Comparison of ENCODE assay signal across 21 cellular contexts in the genomic region with DNA sequence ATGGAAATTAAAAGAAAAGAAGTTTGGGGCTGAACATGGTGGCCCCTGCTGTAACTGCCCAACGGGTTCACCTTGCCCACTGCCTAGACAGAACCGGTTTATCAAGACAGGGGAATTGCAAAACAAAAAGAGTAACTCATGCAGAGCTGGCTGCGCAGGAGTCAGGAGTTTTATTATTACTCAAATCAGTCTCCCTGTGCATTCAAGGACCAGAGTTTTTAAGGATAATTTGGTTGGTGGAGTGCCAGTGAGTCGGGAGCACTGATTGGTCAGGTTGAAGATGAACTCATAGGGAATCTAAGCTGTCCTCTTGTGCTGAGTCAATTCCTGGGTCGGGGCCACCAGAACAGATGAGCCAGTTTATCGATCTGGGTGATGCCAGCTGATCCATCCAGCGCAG. TPM values are rescaled to one million over a fixed set of nuclear protein-coding genes. Genes with fewer than 3 reads are reported as not detected.
DNase-seq lines count a peak whose midpoint lies in the region; ATAC-seq and TF ChIP-seq lines count a peak whose summit lies in the region.
"Had no signal": no experiment of that assay in that cellular context is flagged by ENCODE, and none has a peak within 500 bp of the region (broad histone marks: within the 10 kb centered on the region; RNA-seq: fewer than 3 reads in every experiment).

No MANE protein-coding gene starts in this region.

- H3K4me3 ChIP-seq in fibroblast of mammary gland (ENCODE audit: control insufficient read depth, low read depth, low read length) (no peak overlapping the region), psoas muscle (no peak overlapping the region)
- no peak overlapping the region for H3K4me3 ChIP-seq in CD4-positive, alpha-beta memory T cell (ENCODE audit: low read length in 2 of 2)
- H3K4me3 ChIP-seq: gastroesophageal sphincter, left ventricle myocardium inferior, SK-N-MC, tibial nerve had no signal

- H3K27ac Mint-ChIP-seq in CD4-positive, alpha-beta memory T cell, result no peak overlapping the region
- H3K27ac Mint-ChIP-seq in activated T-cell treated with anti-CD3 and anti-CD28 coated beads, Interleukin-2, amount 50 U/mL, for 24 hours, result no peak overlapping the region
- H3K27ac Mint-ChIP-seq: activated CD4-positive, alpha-beta T cell treated with anti-CD3 and anti-CD28 coated beads for 36 hours had no signal

- H3K27me3 ChIP-seq in CD4-positive, alpha-beta memory T cell (ENCODE audit: insufficient read depth, low read length), result no peaks in the 10 kb centered on the region
- H3K27me3 ChIP-seq in psoas muscle (ENCODE audit: insufficient read depth in 3 of 3, low read length in 2 of 3), result no peaks in the 10 kb centered on the region
- H3K27me3 ChIP-seq: gastroesophageal sphincter, neutrophil, tibial nerve had no signal

- CTCF ChIA-PET in RWPE1 (lab: Yijun Ruan, JAX), result interaction anchor here (1.2 kb wide), 1 partner anchor 9 kb away, joined by 4 read pairs; no protein-coding TSS in a partner anchor
- CTCF ChIA-PET in CD4-positive, alpha-beta memory T cell (lab: Charles Lee; ENCODE audit: partially characterized antibody), result no interaction called here

- no peaks in the 10 kb centered on the region for H3K36me3 ChIP-seq in CD4-positive, alpha-beta memory T cell (ENCODE audit: insufficient read depth, low read length)
- no peaks in the 10 kb centered on the region for H3K36me3 ChIP-seq in psoas muscle (ENCODE audit: insufficient read depth in 1 of 2, low read depth in 1 of 2)
- H3K36me3 ChIP-seq: gastroesophageal sphincter, left ventricle myocardium inferior, neutrophil, tibial nerve had no signal

- H3K9me3 ChIP-seq in CD4-positive, alpha-beta memory T cell (ENCODE audit: control insufficient read depth in 1 of 2, low read length in 2 of 2), result no peaks in the 10 kb centered on the region
- H3K9me3 ChIP-seq in psoas muscle, result no peaks in the 10 kb centered on the region
- H3K9me3 ChIP-seq: gastroesophageal sphincter, left ventricle myocardium inferior, neutrophil, tibial nerve had no signal

- no peak for ATAC-seq in psoas muscle
- ATAC-seq: activated CD4-positive, alpha-beta T cell treated with anti-CD3 and anti-CD28 coated beads for 36 hours; gastroesophageal sphincter had no signal

- DNase-seq in A172 (ENCODE audit: low spot score) (peak; percentile 30), HS-5 (ENCODE audit: low read depth) (peak; percentile 37), RWPE1 (ENCODE audit: low spot score) (peak; percentile 32), fibroblast of mammary gland (ENCODE audit: low read depth) (peak; percentile 90), psoas muscle (no peak), kidney glomerular epithelial cell (lab: John Stamatoyannopoulos, UW) (no peak)
- DNase-seq in CD4-positive, alpha-beta memory T cell, result no peak
- DNase-seq in activated T-cell treated with anti-CD3 and anti-CD28 coated beads, Interleukin-2, amount 50 U/mL, for 24 hours, result no peak
- DNase-seq: activated CD4-positive, alpha-beta T cell treated with anti-CD3 and anti-CD28 coated beads for 36 hours; activated effector memory CD4-positive, alpha-beta T cell treated with Interleukin-2 at 50 U/mL for 16 hours; left ventricle myocardium inferior; MV-4-11; NCI-H187 treated with DMSO at 0.1 percent for 48 hours; OCI-M1; retina; T1000 had no signal

- H3K4me1 ChIP-seq in CD4-positive, alpha-beta memory T cell (ENCODE audit: insufficient read depth, low read length), result peaks cover 11% of the 10 kb centered on the region
- peaks cover 3% of the 10 kb centered on the region for H3K4me1 ChIP-seq in psoas muscle

- peaks cover 0 to 1% of the 10 kb centered on the region in 2 donors for H3K36me3 Mint-ChIP-seq in CD4-positive, alpha-beta memory T cell
- H3K36me3 Mint-ChIP-seq in activated T-cell treated with anti-CD3 and anti-CD28 coated beads, Interleukin-2, amount 50 U/mL, for 24 hours (ENCODE audit: low read depth), result peaks cover 5% of the 10 kb centered on the region

- no peaks in the 10 kb centered on the region for H3K9me3 Mint-ChIP-seq in CD4-positive, alpha-beta memory T cell
- no peaks in the 10 kb centered on the region for H3K9me3 Mint-ChIP-seq in activated T-cell treated with anti-CD3 and anti-CD28 coated beads, Interleukin-2, amount 50 U/mL, for 24 hours

- no peak for TF ChIP-seq CTCF in RWPE1 (conservative IDR thresholded peaks at IDR 0.05; ENCODE audit: low read depth)
- no peak for TF ChIP-seq CTCF in fibroblast of mammary gland (conservative IDR thresholded peaks at IDR 0.05; ENCODE audit: control insufficient read depth, insufficient read depth, low read depth, low read length)
- TF ChIP-seq CTCF in psoas muscle (IDR thresholded peaks at IDR 0.05), result no peak

- H3K4me1 Mint-ChIP-seq in CD4-positive, alpha-beta memory T cell, result peaks cover 7 to 15% (median 12%) of the 10 kb centered on the region in 4 donors
- H3K4me1 Mint-ChIP-seq in activated T-cell treated with anti-CD3 and anti-CD28 coated beads, Interleukin-2, amount 50 U/mL, for 24 hours (ENCODE audit: low read depth), result peaks cover 9% of the 10 kb centered on the region

- H3K27me3 Mint-ChIP-seq in CD4-positive, alpha-beta memory T cell, result peaks cover 1 to 8% of the 10 kb centered on the region in 2 donors
- peaks cover 6% of the 10 kb centered on the region for H3K27me3 Mint-ChIP-seq in activated T-cell treated with anti-CD3 and anti-CD28 coated beads, Interleukin-2, amount 50 U/mL, for 24 hours

- POLR2A ChIA-PET in RWPE1 (lab: Yijun Ruan, JAX; ENCODE audit: low non-redundant PET), result no interaction called here
- POLR2A ChIA-PET in CD4-positive, alpha-beta memory T cell (lab: Charles Lee; ENCODE audit: partially characterized antibody), result no interaction called here

- H3K4me3 Mint-ChIP-seq in CD4-positive, alpha-beta memory T cell, result no peak overlapping the region
- H3K4me3 Mint-ChIP-seq in activated T-cell treated with anti-CD3 and anti-CD28 coated beads, Interleukin-2, amount 50 U/mL, for 24 hours, result no peak overlapping the region
- H3K4me3 Mint-ChIP-seq: activated CD4-positive, alpha-beta T cell treated with anti-CD3 and anti-CD28 coated beads for 36 hours had no signal

- 72 to 76% (median 73%) methylated on average over 7 of the region's 7 CpGs for WGBS in psoas muscle, 3 donors

- intact Hi-C loops in CD4-positive, alpha-beta memory T cell (cut with micrococcal nuclease), result no loop called here
- intact Hi-C loops in psoas muscle (cut with DNase I), result no loop called here

- H3K27ac ChIP-seq in RWPE1 (no peak overlapping the region), psoas muscle (no peak overlapping the region)
- no peak overlapping the region for H3K27ac ChIP-seq in CD4-positive, alpha-beta memory T cell (ENCODE audit: low read depth, low read length)
- H3K27ac ChIP-seq: C4-2B, gastroesophageal sphincter, left ventricle myocardium inferior, neutrophil, SK-N-MC, tibial nerve had no signal

RNA-seq across cellular contexts. Expression of a gene that starts 4.4 kb away (rescaled TPM):
- total RNA-seq in A172 (2014; rRNA removed; shearing (Covaris generic)), result 100 and 126 TPM in 2 replicates
- total RNA-seq in CD4-positive, alpha-beta memory T cell, result 10 to 100 TPM; 16.3 to 19.4 TPM
- polyA plus RNA-seq in CD4-positive, alpha-beta memory T cell, result 10 to 100 TPM; 19.9 to 31.3 TPM
- total RNA-seq in psoas muscle, result 10 to 100 TPM; 10.3 to 20.8 (median 12.8) TPM
- polyA plus RNA-seq in psoas muscle, result 10 to 100 TPM in 2 of 3 donors, 1 to 10 TPM in 1; 5.8 to 33.1 (median 10.4) TPM

RNA-seq across cellular contexts. Expression of a gene that starts 12.7 kb away (rescaled TPM):
- total RNA-seq in A172 (2014; rRNA removed; shearing (Covaris generic)), result 28.0 and 28.8 TPM in 2 replicates
- total RNA-seq in CD4-positive, alpha-beta memory T cell, result 10 to 100 TPM; 19.1 to 19.6 TPM
- polyA plus RNA-seq in CD4-positive, alpha-beta memory T cell, result 10 to 100 TPM; 14.4 to 15.3 TPM
- total RNA-seq in psoas muscle, result 10 to 100 TPM in 2 of 4 donors, 1 to 10 TPM in 2; 7.1 to 12.3 (median 9.7) TPM
- 10 to 100 TPM in 1 of 3 donors, 1 to 10 TPM in 2; 6.6 to 11.7 (median 8.4) TPM for polyA plus RNA-seq in psoas muscle

RNA-seq across cellular contexts. Expression of a gene that starts 59.7 kb away (rescaled TPM):
- 22.0 and 27.2 TPM in 2 replicates for total RNA-seq in A172 (2014; rRNA removed; shearing (Covaris generic))
- 10 to 100 TPM; 58.4 to 62.7 TPM for total RNA-seq in CD4-positive, alpha-beta memory T cell
- polyA plus RNA-seq in CD4-positive, alpha-beta memory T cell, result 1 to 10 TPM; 2.9 to 8.3 TPM
- total RNA-seq in psoas muscle, result 10 to 100 TPM; 12.4 to 20.0 (median 17.1) TPM
- 1 to 10 TPM; 5.1 to 9.9 (median 9.2) TPM for polyA plus RNA-seq in psoas muscle

Comparison
In these comparisons a context has a peak if more than half of its experiments do, and no peak if none do; other contexts are left out.
1. DNase-seq: peak in A172 (single experiment), HS-5 (single experiment), RWPE1 (single experiment) and fibroblast of mammary gland (single experiment); none in CD4-positive, alpha-beta memory T cell (0 of 5), psoas muscle (0 of 2), kidney glomerular epithelial cell (single experiment) and activated T-cell treated with anti-CD3 and anti-CD28 coated beads, Interleukin-2, amount 50 U/mL, for 24 hours (single experiment).